1 cellular context compared by ENCODE assay signal in the genomic region with DNA sequence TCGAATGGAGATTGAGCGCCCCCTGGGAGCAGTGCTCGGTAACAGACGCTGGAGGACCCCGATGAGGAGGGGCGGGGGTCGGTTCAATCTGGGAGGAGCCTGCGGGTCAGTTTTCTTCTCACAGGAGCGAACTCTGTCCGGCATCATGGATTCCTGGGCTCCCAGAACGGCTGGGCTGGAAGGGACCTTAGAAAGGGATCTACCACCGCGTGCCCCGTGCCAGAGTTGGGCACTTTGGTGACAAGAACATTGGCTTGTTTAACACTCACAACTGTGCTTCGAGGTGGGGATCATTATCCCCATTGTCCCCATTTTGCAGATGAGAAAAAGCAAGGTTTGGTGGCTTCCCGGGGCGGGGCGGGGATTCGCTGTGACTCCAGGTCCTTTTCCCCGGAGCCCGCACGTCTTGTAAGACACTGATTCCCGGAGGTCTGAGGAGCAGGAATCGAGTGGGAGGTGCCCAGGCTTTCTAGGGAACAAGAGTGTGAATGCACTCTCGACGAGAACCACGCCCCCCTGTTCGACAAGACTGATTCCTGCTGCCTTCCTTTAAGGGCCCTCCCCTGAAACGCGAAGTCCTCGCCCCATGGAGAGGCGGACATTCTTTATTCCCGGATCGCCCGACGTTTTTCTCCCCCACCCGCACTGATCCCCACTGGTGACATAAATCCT.
A peak's percentile ranks its signal among the peaks of the same experiment; 100 is the strongest.
TF ChIP-seq lines count a peak whose summit lies in the region.

No MANE protein-coding gene starts in this region.

TF ChIP-seq in HepG2, 621 proteins besides CTCF, POLR2A, EP300 and RAD21 (continued from another document and continues in another):
- TF ChIP-seq JDP2 (CRISPR knock-in tag; IDR thresholded peaks at IDR 0.05; ENCODE audit: borderline replicate concordance) (no peak), POLR2AphosphoS5 (IDR thresholded peaks at IDR 0.05; ENCODE audit: low read depth, low read length) (peak; percentile 49), NCOR1 (IDR thresholded peaks at IDR 0.05; ENCODE audit: borderline replicate concordance, low read length) (no peak; the same call in 1 of the 2 replicates), HMG20B (CRISPR knock-in tag; conservative IDR thresholded peaks at IDR 0.05) (0 out of 2 replicates have a peak, but pooled peaks have one; percentile 23), NCOA5 (CRISPR knock-in tag; IDR thresholded peaks at IDR 0.05) (no peak), RCOR2 (CRISPR knock-in tag; IDR thresholded peaks at IDR 0.05) (peak; percentile 90), FOSL2 (CRISPR knock-in tag; IDR thresholded peaks at IDR 0.05) (peak; percentile 23; the same call in 1 of the 2 replicates), ZFAT (CRISPR knock-in tag; conservative IDR thresholded peaks at IDR 0.05) (no peak), MYC (CRISPR knock-in tag; IDR thresholded peaks at IDR 0.05; ENCODE audit: borderline replicate concordance) (peak; percentile 41; the same call in 1 of the 2 replicates), KLF9 (CRISPR knock-in tag; IDR thresholded peaks at IDR 0.05; ENCODE audit: low read depth) (peak; percentile 66; the same call in 1 of the 2 replicates), SOX5 (CRISPR knock-in tag; IDR thresholded peaks at IDR 0.05; ENCODE audit: borderline replicate concordance) (peak; percentile 52; the same call in 1 of the 2 replicates), PCBP2 (optimal IDR thresholded peaks at IDR 0.05; ENCODE audit: low read depth, low read length, poor library complexity, severe bottlenecking) (no peak), SMC3 (IDR thresholded peaks at IDR 0.05; ENCODE audit: low read length) (peak; percentile 94), FOXK2 (IDR thresholded peaks at IDR 0.05) (no peak), ZNF260 (CRISPR knock-in tag; IDR thresholded peaks at IDR 0.05; ENCODE audit: borderline replicate concordance, low read depth) (no peak), BCL6 (CRISPR knock-in tag; IDR thresholded peaks at IDR 0.05) (peak; percentile 58), ADNP (CRISPR knock-in tag; IDR thresholded peaks at IDR 0.05) (peak; percentile 84), SMAD1 (CRISPR knock-in tag; IDR thresholded peaks at IDR 0.05; ENCODE audit: borderline replicate concordance, low read depth) (0 out of 2 replicates have a peak, but pooled peaks have one; percentile 66), KLF6 (CRISPR knock-in tag; IDR thresholded peaks at IDR 0.05) (peak; percentile 27; the same call in 1 of the 2 replicates), CCAR2 (optimal IDR thresholded peaks at IDR 0.05; ENCODE audit: low read depth, low read length) (peak; percentile 30), ZFP41 (CRISPR knock-in tag; IDR thresholded peaks at IDR 0.05; ENCODE audit: borderline replicate concordance) (no peak), ZNF792 (CRISPR knock-in tag; IDR thresholded peaks at IDR 0.05) (no peak; the same call in 1 of the 2 replicates), ZNF878 (CRISPR knock-in tag; IDR thresholded peaks at IDR 0.05) (no peak), POLR2AphosphoS2 (IDR thresholded peaks at IDR 0.05; ENCODE audit: low read depth, low read length) (no peak), EEA1 (CRISPR knock-in tag; IDR thresholded peaks at IDR 0.05; ENCODE audit: borderline replicate concordance) (peak; percentile 27; the same call in 1 of the 2 replicates), KDM2A (CRISPR knock-in tag; IDR thresholded peaks at IDR 0.05; ENCODE audit: borderline replicate concordance, low read depth) (peak; percentile 77), ZSCAN9 (CRISPR knock-in tag; IDR thresholded peaks at IDR 0.05; ENCODE audit: borderline replicate concordance) (peak; percentile 39; the same call in 1 of the 2 replicates), ZNF7 (CRISPR knock-in tag; IDR thresholded peaks at IDR 0.05) (no peak; the same call in 1 of the 2 replicates), RNF2 (conservative IDR thresholded peaks at IDR 0.05; ENCODE audit: low read depth) (peak; percentile 64; the same call in 1 of the 2 replicates), ZNF383 (CRISPR knock-in tag; IDR thresholded peaks at IDR 0.05; ENCODE audit: borderline replicate concordance) (peak; percentile 97), NCOA1 (CRISPR knock-in tag; IDR thresholded peaks at IDR 0.05) (peak; percentile 52), AHR (CRISPR knock-in tag; IDR thresholded peaks at IDR 0.05) (0 out of 2 replicates have a peak, but pooled peaks have one; percentile 36), SALL1 (CRISPR knock-in tag; IDR thresholded peaks at IDR 0.05) (peak; percentile 83), FOXA3 (CRISPR knock-in tag; IDR thresholded peaks at IDR 0.05) (no peak; the same call in none of the 2 replicates)
- TF ChIP-seq, protein P1, sequence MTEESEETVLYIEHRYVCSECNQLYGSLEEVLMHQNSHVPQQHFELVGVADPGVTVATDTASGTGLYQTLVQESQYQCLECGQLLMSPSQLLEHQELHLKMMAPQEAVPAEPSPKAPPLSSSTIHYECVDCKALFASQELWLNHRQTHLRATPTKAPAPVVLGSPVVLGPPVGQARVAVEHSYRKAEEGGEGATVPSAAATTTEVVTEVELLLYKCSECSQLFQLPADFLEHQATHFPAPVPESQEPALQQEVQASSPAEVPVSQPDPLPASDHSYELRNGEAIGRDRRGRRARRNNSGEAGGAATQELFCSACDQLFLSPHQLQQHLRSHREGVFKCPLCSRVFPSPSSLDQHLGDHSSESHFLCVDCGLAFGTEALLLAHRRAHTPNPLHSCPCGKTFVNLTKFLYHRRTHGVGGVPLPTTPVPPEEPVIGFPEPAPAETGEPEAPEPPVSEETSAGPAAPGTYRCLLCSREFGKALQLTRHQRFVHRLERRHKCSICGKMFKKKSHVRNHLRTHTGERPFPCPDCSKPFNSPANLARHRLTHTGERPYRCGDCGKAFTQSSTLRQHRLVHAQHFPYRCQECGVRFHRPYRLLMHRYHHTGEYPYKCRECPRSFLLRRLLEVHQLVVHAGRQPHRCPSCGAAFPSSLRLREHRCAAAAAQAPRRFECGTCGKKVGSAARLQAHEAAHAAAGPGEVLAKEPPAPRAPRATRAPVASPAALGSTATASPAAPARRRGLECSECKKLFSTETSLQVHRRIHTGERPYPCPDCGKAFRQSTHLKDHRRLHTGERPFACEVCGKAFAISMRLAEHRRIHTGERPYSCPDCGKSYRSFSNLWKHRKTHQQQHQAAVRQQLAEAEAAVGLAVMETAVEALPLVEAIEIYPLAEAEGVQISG (CRISPR knock-in tag; IDR thresholded peaks at IDR 0.05) = peak; percentile 83
- TF ChIP-seq, protein P2, sequence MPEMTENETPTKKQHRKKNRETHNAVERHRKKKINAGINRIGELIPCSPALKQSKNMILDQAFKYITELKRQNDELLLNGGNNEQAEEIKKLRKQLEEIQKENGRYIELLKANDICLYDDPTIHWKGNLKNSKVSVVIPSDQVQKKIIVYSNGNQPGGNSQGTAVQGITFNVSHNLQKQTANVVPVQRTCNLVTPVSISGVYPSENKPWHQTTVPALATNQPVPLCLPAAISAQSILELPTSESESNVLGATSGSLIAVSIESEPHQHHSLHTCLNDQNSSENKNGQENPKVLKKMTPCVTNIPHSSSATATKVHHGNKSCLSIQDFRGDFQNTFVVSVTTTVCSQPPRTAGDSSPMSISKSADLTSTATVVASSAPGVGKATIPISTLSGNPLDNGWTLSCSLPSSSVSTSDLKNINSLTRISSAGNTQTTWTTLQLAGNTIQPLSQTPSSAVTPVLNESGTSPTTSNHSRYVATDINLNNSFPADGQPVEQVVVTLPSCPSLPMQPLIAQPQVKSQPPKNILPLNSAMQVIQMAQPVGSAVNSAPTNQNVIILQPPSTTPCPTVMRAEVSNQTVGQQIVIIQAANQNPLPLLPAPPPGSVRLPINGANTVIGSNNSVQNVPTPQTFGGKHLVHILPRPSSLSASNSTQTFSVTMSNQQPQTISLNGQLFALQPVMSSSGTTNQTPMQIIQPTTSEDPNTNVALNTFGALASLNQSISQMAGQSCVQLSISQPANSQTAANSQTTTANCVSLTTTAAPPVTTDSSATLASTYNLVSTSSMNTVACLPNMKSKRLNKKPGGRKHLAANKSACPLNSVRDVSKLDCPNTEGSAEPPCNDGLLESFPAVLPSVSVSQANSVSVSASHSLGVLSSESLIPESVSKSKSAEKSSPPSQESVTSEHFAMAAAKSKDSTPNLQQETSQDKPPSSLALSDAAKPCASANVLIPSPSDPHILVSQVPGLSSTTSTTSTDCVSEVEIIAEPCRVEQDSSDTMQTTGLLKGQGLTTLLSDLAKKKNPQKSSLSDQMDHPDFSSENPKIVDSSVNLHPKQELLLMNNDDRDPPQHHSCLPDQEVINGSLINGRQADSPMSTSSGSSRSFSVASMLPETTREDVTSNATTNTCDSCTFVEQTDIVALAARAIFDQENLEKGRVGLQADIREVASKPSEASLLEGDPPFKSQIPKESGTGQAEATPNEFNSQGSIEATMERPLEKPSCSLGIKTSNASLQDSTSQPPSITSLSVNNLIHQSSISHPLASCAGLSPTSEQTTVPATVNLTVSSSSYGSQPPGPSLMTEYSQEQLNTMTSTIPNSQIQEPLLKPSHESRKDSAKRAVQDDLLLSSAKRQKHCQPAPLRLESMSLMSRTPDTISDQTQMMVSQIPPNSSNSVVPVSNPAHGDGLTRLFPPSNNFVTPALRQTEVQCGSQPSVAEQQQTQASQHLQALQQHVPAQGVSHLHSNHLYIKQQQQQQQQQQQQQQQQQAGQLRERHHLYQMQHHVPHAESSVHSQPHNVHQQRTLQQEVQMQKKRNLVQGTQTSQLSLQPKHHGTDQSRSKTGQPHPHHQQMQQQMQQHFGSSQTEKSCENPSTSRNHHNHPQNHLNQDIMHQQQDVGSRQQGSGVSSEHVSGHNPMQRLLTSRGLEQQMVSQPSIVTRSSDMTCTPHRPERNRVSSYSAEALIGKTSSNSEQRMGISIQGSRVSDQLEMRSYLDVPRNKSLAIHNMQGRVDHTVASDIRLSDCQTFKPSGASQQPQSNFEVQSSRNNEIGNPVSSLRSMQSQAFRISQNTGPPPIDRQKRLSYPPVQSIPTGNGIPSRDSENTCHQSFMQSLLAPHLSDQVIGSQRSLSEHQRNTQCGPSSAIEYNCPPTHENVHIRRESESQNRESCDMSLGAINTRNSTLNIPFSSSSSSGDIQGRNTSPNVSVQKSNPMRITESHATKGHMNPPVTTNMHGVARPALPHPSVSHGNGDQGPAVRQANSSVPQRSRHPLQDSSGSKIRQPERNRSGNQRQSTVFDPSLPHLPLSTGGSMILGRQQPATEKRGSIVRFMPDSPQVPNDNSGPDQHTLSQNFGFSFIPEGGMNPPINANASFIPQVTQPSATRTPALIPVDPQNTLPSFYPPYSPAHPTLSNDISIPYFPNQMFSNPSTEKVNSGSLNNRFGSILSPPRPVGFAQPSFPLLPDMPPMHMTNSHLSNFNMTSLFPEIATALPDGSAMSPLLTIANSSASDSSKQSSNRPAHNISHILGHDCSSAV (CRISPR knock-in tag; IDR thresholded peaks at IDR 0.05; ENCODE audit: borderline replicate concordance) = 0 out of 2 replicates have a peak, but pooled peaks have one; percentile 56
- TF ChIP-seq, protein P3, sequence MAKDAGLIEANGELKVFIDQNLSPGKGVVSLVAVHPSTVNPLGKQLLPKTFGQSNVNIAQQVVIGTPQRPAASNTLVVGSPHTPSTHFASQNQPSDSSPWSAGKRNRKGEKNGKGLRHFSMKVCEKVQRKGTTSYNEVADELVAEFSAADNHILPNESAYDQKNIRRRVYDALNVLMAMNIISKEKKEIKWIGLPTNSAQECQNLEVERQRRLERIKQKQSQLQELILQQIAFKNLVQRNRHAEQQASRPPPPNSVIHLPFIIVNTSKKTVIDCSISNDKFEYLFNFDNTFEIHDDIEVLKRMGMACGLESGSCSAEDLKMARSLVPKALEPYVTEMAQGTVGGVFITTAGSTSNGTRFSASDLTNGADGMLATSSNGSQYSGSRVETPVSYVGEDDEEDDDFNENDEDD (CRISPR knock-in tag; IDR thresholded peaks at IDR 0.05; ENCODE audit: borderline replicate concordance) = peak; percentile 18; the same call in 1 of the 2 replicates
- TF ChIP-seq, protein P4, sequence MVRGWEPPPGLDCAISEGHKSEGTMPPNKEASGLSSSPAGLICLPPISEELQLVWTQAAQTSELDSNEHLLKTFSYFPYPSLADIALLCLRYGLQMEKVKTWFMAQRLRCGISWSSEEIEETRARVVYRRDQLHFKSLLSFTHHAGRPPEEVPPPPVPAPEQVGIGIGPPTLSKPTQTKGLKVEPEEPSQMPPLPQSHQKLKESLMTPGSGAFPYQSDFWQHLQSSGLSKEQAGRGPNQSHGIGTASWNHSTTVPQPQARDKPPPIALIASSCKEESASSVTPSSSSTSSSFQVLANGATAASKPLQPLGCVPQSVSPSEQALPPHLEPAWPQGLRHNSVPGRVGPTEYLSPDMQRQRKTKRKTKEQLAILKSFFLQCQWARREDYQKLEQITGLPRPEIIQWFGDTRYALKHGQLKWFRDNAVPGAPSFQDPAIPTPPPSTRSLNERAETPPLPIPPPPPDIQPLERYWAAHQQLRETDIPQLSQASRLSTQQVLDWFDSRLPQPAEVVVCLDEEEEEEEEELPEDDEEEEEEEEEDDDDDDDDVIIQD (CRISPR knock-in tag; IDR thresholded peaks at IDR 0.05; ENCODE audit: low read depth) = peak; percentile 44; the same call in 1 of the 2 replicates
- TF ChIP-seq, protein P5, sequence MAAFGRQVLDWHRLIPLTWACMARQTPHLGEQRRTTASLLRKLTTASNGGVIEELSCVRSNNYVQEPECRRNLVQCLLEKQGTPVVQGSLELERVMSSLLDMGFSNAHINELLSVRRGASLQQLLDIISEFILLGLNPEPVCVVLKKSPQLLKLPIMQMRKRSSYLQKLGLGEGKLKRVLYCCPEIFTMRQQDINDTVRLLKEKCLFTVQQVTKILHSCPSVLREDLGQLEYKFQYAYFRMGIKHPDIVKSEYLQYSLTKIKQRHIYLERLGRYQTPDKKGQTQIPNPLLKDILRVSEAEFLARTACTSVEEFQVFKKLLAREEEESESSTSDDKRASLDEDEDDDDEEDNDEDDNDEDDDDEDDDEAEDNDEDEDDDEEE (CRISPR knock-in tag; IDR thresholded peaks at IDR 0.05) = peak; percentile 67; the same call in 1 of the 2 replicates
- TF ChIP-seq, protein P6, sequence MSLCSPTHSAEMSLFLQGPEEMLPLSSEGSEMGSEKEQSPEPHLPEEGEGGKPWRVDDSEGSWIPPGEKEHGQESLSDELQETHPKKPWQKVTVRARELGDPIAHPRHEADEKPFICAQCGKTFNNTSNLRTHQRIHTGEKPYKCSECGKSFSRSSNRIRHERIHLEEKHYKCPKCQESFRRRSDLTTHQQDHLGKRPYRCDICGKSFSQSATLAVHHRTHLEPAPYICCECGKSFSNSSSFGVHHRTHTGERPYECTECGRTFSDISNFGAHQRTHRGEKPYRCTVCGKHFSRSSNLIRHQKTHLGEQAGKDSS (CRISPR knock-in tag; IDR thresholded peaks at IDR 0.05; ENCODE audit: borderline replicate concordance, low read depth) = peak; percentile 64; the same call in 1 of the 2 replicates
- TF ChIP-seq, protein P7, sequence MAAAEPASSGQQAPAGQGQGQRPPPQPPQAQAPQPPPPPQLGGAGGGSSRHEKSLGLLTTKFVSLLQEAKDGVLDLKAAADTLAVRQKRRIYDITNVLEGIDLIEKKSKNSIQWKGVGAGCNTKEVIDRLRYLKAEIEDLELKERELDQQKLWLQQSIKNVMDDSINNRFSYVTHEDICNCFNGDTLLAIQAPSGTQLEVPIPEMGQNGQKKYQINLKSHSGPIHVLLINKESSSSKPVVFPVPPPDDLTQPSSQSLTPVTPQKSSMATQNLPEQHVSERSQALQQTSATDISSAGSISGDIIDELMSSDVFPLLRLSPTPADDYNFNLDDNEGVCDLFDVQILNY (CRISPR knock-in tag; conservative IDR thresholded peaks at IDR 0.05) = no peak
- TF ChIP-seq, protein P8, sequence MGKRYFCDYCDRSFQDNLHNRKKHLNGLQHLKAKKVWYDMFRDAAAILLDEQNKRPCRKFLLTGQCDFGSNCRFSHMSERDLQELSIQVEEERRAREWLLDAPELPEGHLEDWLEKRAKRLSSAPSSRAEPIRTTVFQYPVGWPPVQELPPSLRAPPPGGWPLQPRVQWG (CRISPR knock-in tag; IDR thresholded peaks at IDR 0.05; ENCODE audit: borderline replicate concordance, low read depth) = no peak
